In the genomic region with DNA sequence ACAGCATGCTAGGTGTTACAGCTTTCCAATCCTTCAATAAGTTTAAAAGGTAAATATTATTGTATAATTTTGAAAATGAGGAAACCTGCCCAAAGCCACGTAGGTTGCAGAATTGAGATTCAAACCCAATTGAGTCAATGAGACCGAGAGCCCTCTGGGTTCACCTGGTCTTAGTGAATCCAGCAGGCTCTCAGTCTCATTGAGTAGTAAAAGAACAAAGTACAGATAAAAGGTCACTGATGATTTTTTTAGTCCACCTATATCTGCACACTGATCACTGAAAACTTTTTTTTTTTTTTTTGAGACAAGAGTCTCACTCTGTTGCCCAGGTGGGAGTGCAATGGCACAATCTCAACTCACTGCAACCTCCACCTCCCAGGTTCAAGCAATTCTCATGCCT, we compare ENCODE assay signal across 26 cellular contexts.
"Had no signal": no experiment of that assay in that cellular context is flagged by ENCODE, and none has a peak within 500 bp of the region (broad histone marks: within the 10 kb centered on the region; RNA-seq: fewer than 3 reads in every experiment).

No MANE protein-coding gene starts in this region.

- H3K4me1 Mint-ChIP-seq: activated CD4-positive, alpha-beta memory T cell treated with anti-CD3 and anti-CD28 coated beads, Interleukin-2, amount 10 ng/mL, durations not matched to agents 7 days and 5 days; activated T-helper 17 cell treated with anti-CD3 and anti-CD28 coated beads, Interleukin-2, amount 50 U/mL, for 72 hours had no signal

- H3K27me3 ChIP-seq: cardiac muscle cell, SJCRH30 had no signal

- H3K4me3 ChIP-seq: cardiac muscle cell, SJCRH30, SK-N-MC had no signal

- H3K4me3 Mint-ChIP-seq: activated B cell treated with CpG ODN at 0.5 μM for 24 hours; activated CD4-positive, alpha-beta memory T cell treated with anti-CD3 and anti-CD28 coated beads, Interleukin-2, amount 10 ng/mL, durations not matched to agents 7 days and 5 days; activated naive CD8-positive, alpha-beta T cell treated with anti-CD3 and anti-CD28 coated beads for 36 hours; activated T-cell treated with anti-CD3 and anti-CD28 coated beads, Interleukin-2, amount 50 U/mL, for 72 hours; activated T-helper 17 cell treated with anti-CD3 and anti-CD28 coated beads, Interleukin-2, amount 50 U/mL, for 72 hours had no signal

- H3K36me3 ChIP-seq: cardiac muscle cell, SJCRH30 had no signal

- H3K27ac Mint-ChIP-seq: activated B cell treated with CpG ODN at 0.5 μM for 24 hours; activated CD4-positive, alpha-beta memory T cell treated with anti-CD3 and anti-CD28 coated beads, Interleukin-2, amount 10 ng/mL, durations not matched to agents 7 days and 5 days; activated naive CD8-positive, alpha-beta T cell treated with anti-CD3 and anti-CD28 coated beads for 36 hours; activated T-cell treated with anti-CD3 and anti-CD28 coated beads, Interleukin-2, amount 50 U/mL, for 72 hours; activated T-helper 17 cell treated with anti-CD3 and anti-CD28 coated beads, Interleukin-2, amount 50 U/mL, for 72 hours had no signal

- H3K9me3 Mint-ChIP-seq: activated B cell treated with CpG ODN at 0.5 μM for 24 hours; activated CD4-positive, alpha-beta memory T cell treated with anti-CD3 and anti-CD28 coated beads, Interleukin-2, amount 10 ng/mL, durations not matched to agents 7 days and 5 days; activated naive CD8-positive, alpha-beta T cell treated with anti-CD3 and anti-CD28 coated beads for 36 hours; activated T-cell treated with anti-CD3 and anti-CD28 coated beads, Interleukin-2, amount 50 U/mL, for 72 hours; activated T-helper 17 cell treated with anti-CD3 and anti-CD28 coated beads, Interleukin-2, amount 50 U/mL, for 72 hours had no signal

- H3K27ac ChIP-seq: cardiac muscle cell, SJCRH30, SK-N-MC had no signal

- H3K27me3 Mint-ChIP-seq: activated B cell treated with CpG ODN at 0.5 μM for 24 hours; activated CD4-positive, alpha-beta memory T cell treated with anti-CD3 and anti-CD28 coated beads, Interleukin-2, amount 10 ng/mL, durations not matched to agents 7 days and 5 days; activated naive CD8-positive, alpha-beta T cell treated with anti-CD3 and anti-CD28 coated beads for 36 hours; activated T-helper 17 cell treated with anti-CD3 and anti-CD28 coated beads, Interleukin-2, amount 50 U/mL, for 72 hours had no signal

- DNase-seq: activated B cell treated with CpG ODN at 0.5 μM for 24 hours; activated CD4-positive, alpha-beta memory T cell treated with anti-CD3 and anti-CD28 coated beads, Interleukin-2, amount 10 ng/mL, durations not matched to agents 7 days and 5 days; activated CD4-positive, alpha-beta T cell treated with anti-CD3 and anti-CD28 coated beads for 1 hour; activated CD4-positive, alpha-beta T cell treated with anti-CD3 and anti-CD28 coated beads for 48 hours; activated effector memory CD4-positive, alpha-beta T cell treated with anti-CD3 and anti-CD28 coated beads, Interleukin-2, amount 50 U/mL, for 16 hours; activated naive CD4-positive, alpha-beta T cell; activated naive CD4-positive, alpha-beta T cell treated with anti-CD3 and anti-CD28 coated beads, Interleukin-2, amount 50 U/mL, for 16 hours; activated naive CD8-positive, alpha-beta T cell treated with anti-CD3 and anti-CD28 coated beads for 36 hours; activated T-cell treated with anti-CD3 and anti-CD28 coated beads, Interleukin-2, amount 50 U/mL, for 1 hour; activated T-cell treated with anti-CD3 and anti-CD28 coated beads, Interleukin-2, amount 50 U/mL, for 72 hours; amniotic stem cell; aorta; Karpas-422; KBM-7; NCI-H1105; NCI-H1417 treated with DMSO at 0.1 percent for 48 hours; NCI-H2029; NCI-H345; NCI-H524 treated with DMSO at 0.1 percent for 48 hours; SHP77; SJCRH30; T1000 had no signal

- H3K36me3 Mint-ChIP-seq: activated naive CD8-positive, alpha-beta T cell treated with anti-CD3 and anti-CD28 coated beads for 36 hours had no signal

- ATAC-seq: activated T-cell treated with anti-CD3 and anti-CD28 coated beads, Interleukin-2, amount 50 U/mL, for 72 hours; activated T-helper 17 cell treated with anti-CD3 and anti-CD28 coated beads, Interleukin-2, amount 50 U/mL, for 72 hours; Panc1 had no signal

- H3K9me3 ChIP-seq: SJCRH30 had no signal
